23 cellular contexts compared by ENCODE assay signal in genomic region chr2:98685930-98686887, GRCh38. TPM values are rescaled to one million over a fixed set of nuclear protein-coding genes. Genes with fewer than 3 reads are reported as not detected.
DNase-seq lines count a peak whose midpoint lies in the region; ATAC-seq lines count a peak whose summit lies in the region.
"Had no signal": no experiment of that assay in that cellular context is flagged by ENCODE, and none has a peak within 500 bp of the region (broad histone marks: within the 10 kb centered on the region; RNA-seq: fewer than 3 reads in every experiment).

No MANE protein-coding gene starts in this region.

- peaks cover 87% of the 10 kb centered on the region for H3K4me1 Mint-ChIP-seq in activated CD4-positive, alpha-beta memory T cell treated with anti-CD3 and anti-CD28 coated beads for 36 hours (ENCODE audit: low read depth)
- H3K4me1 Mint-ChIP-seq in activated CD4-positive, alpha-beta memory T cell treated with anti-CD3 and anti-CD28 coated beads, Interleukin-2, amount 10 ng/mL, durations not matched to agents 7 days and 5 days = peaks cover 18% of the 10 kb centered on the region
- H3K4me1 Mint-ChIP-seq in effector memory CD8-positive, alpha-beta T cell (ENCODE audit: low read depth in 2 of 2) = peaks cover 32 to 65% of the 10 kb centered on the region in 2 donors
- peaks cover 29 to 90% (median 83%) of the 10 kb centered on the region in 4 donors for H3K4me1 Mint-ChIP-seq in naive thymus-derived CD8-positive, alpha-beta T cell

- DNase-seq in activated CD4-positive, alpha-beta memory T cell treated with anti-CD3 and anti-CD28 coated beads for 36 hours = no peak
- DNase-seq in activated CD4-positive, alpha-beta memory T cell treated with anti-CD3 and anti-CD28 coated beads, Interleukin-2, amount 10 ng/mL, durations not matched to agents 7 days and 5 days = no peak
- DNase-seq in Caki2 (ENCODE audit: low read depth) (peak; percentile 95), NCI-H187 treated with DMSO at 0.1 percent for 48 hours (lab: John Stamatoyannopoulos, UW) (no peak), NCI-H2081 (lab: John Stamatoyannopoulos, UW) (no peak)
- no peak for DNase-seq in effector memory CD8-positive, alpha-beta T cell
- DNase-seq in naive thymus-derived CD8-positive, alpha-beta T cell = no peak
- DNase-seq: activated CD4-positive, alpha-beta T cell treated with anti-CD3 and anti-CD28 coated beads for 48 hours; AML-193; DMS53; effector CD8-positive, alpha-beta T cell; erythroblast; GDM1; head of caudate nucleus; left cardiac atrium; NCI-H1694 treated with DMSO at 0.1 percent for 48 hours; NCI-H2171 treated with DMSO at 0.1 percent for 48 hours; NCI-H524 treated with DMSO at 0.1 percent for 48 hours; PC-9; stimulated activated naive CD4-positive, alpha-beta T cell had no signal

- intact Hi-C loops in activated CD4-positive, alpha-beta memory T cell treated with anti-CD3 and anti-CD28 coated beads for 36 hours (cut with micrococcal nuclease) = no loop called here

- in situ Hi-C loops in Caki2 (cut with HindIII; ENCODE audit: low pct_unique_long_range_greater_than_20kb, low sequenced_read_pairs) = no loop called here

- peak overlapping the region; percentile 65 for H3K27ac Mint-ChIP-seq in activated CD4-positive, alpha-beta memory T cell treated with anti-CD3 and anti-CD28 coated beads for 36 hours
- no peak overlapping the region for H3K27ac Mint-ChIP-seq in activated CD4-positive, alpha-beta memory T cell treated with anti-CD3 and anti-CD28 coated beads, Interleukin-2, amount 10 ng/mL, durations not matched to agents 7 days and 5 days
- H3K27ac Mint-ChIP-seq in effector memory CD8-positive, alpha-beta T cell = peak overlapping the region; percentile 13 to 75
- peak overlapping the region; percentile 83 to 93 (median 88) for H3K27ac Mint-ChIP-seq in naive thymus-derived CD8-positive, alpha-beta T cell
- H3K27ac Mint-ChIP-seq: memory B cell had no signal

- no peak overlapping the region for H3K4me3 Mint-ChIP-seq in activated CD4-positive, alpha-beta memory T cell treated with anti-CD3 and anti-CD28 coated beads for 36 hours
- H3K4me3 Mint-ChIP-seq in activated CD4-positive, alpha-beta memory T cell treated with anti-CD3 and anti-CD28 coated beads, Interleukin-2, amount 10 ng/mL, durations not matched to agents 7 days and 5 days = no peak overlapping the region
- no peak overlapping the region for H3K4me3 Mint-ChIP-seq in effector memory CD8-positive, alpha-beta T cell
- peak overlapping the region in 4 of 10 donors; percentile 23 to 49 (median 31) for H3K4me3 Mint-ChIP-seq in naive thymus-derived CD8-positive, alpha-beta T cell
- H3K4me3 Mint-ChIP-seq: memory B cell had no signal

- CTCF ChIA-PET in activated CD4-positive, alpha-beta memory T cell treated with anti-CD3 and anti-CD28 coated beads for 36 hours (lab: Charles Lee) = interaction anchor here (0.9 to 3.8 kb wide), 7 partner anchors 12 to 137 kb away, joined by 3 to 9 read pairs (median 5); no protein-coding TSS in a partner anchor
- CTCF ChIA-PET in activated CD4-positive, alpha-beta memory T cell treated with anti-CD3 and anti-CD28 coated beads, Interleukin-2, amount 10 ng/mL, durations not matched to agents 7 days and 5 days (lab: Charles Lee) = interaction anchor here (0.6 to 1.0 kb wide), 2 partner anchors 151 to 441 kb away, joined by 3 read pairs; no protein-coding TSS in a partner anchor

- H3K27me3 Mint-ChIP-seq in activated CD4-positive, alpha-beta memory T cell treated with anti-CD3 and anti-CD28 coated beads for 36 hours = no peaks in the 10 kb centered on the region
- no peaks in the 10 kb centered on the region for H3K27me3 Mint-ChIP-seq in activated CD4-positive, alpha-beta memory T cell treated with anti-CD3 and anti-CD28 coated beads, Interleukin-2, amount 10 ng/mL, durations not matched to agents 7 days and 5 days
- H3K27me3 Mint-ChIP-seq in effector memory CD8-positive, alpha-beta T cell = no peaks in the 10 kb centered on the region
- no peaks in the 10 kb centered on the region for H3K27me3 Mint-ChIP-seq in naive thymus-derived CD8-positive, alpha-beta T cell
- H3K27me3 Mint-ChIP-seq: memory B cell had no signal

- no peak for ATAC-seq in effector memory CD8-positive, alpha-beta T cell (replicated peaks)
- ATAC-seq in naive thymus-derived CD8-positive, alpha-beta T cell = no peak
- ATAC-seq in GM18909 (IDR thresholded peaks at IDR 0.05; ENCODE audit: poor library complexity, unreplicated experiment) = no peak
- ATAC-seq: left cardiac atrium, Right ventricle myocardium inferior had no signal

- peaks cover 10% of the 10 kb centered on the region for H3K36me3 Mint-ChIP-seq in activated CD4-positive, alpha-beta memory T cell treated with anti-CD3 and anti-CD28 coated beads for 36 hours
- peaks cover 26% of the 10 kb centered on the region for H3K36me3 Mint-ChIP-seq in activated CD4-positive, alpha-beta memory T cell treated with anti-CD3 and anti-CD28 coated beads, Interleukin-2, amount 10 ng/mL, durations not matched to agents 7 days and 5 days (ENCODE audit: low read depth)
- H3K36me3 Mint-ChIP-seq in effector memory CD8-positive, alpha-beta T cell (ENCODE audit: insufficient read depth) = peaks cover 4% of the 10 kb centered on the region
- H3K36me3 Mint-ChIP-seq in naive thymus-derived CD8-positive, alpha-beta T cell = peaks cover 0 to 52% (median 12%) of the 10 kb centered on the region in 3 donors

- POLR2A ChIA-PET in activated CD4-positive, alpha-beta memory T cell treated with anti-CD3 and anti-CD28 coated beads for 36 hours (lab: Charles Lee) = interaction anchor here (1.5 kb wide), 1 partner anchor 44 kb away, joined by 3 read pairs; the partner anchor contains the start of gene MGAT4A
- POLR2A ChIA-PET in activated CD4-positive, alpha-beta memory T cell treated with anti-CD3 and anti-CD28 coated beads, Interleukin-2, amount 10 ng/mL, durations not matched to agents 7 days and 5 days (lab: Charles Lee) = interaction anchor here (0.9 kb wide), 1 partner anchor 32 kb away, joined by 3 read pairs; no protein-coding TSS in a partner anchor
- POLR2A ChIA-PET in naive thymus-derived CD8-positive, alpha-beta T cell (lab: Charles Lee) = interaction anchor here (1.4 to 1.8 kb wide), 4 partner anchors 16 to 44 kb away, joined by 4 to 8 read pairs (median 4); no protein-coding TSS in a partner anchor

- peaks cover 2% of the 10 kb centered on the region for H3K9me3 Mint-ChIP-seq in activated CD4-positive, alpha-beta memory T cell treated with anti-CD3 and anti-CD28 coated beads for 36 hours
- peaks cover 4% of the 10 kb centered on the region for H3K9me3 Mint-ChIP-seq in activated CD4-positive, alpha-beta memory T cell treated with anti-CD3 and anti-CD28 coated beads, Interleukin-2, amount 10 ng/mL, durations not matched to agents 7 days and 5 days
- H3K9me3 Mint-ChIP-seq in effector memory CD8-positive, alpha-beta T cell = no peaks in the 10 kb centered on the region
- H3K9me3 Mint-ChIP-seq in naive thymus-derived CD8-positive, alpha-beta T cell = no peaks in the 10 kb centered on the region
- H3K9me3 Mint-ChIP-seq: memory B cell had no signal

RNA-seq across cellular contexts. Expression of gene MGAT4A, which starts 44.7 kb away (rescaled TPM):
- total RNA-seq in activated CD4-positive, alpha-beta memory T cell treated with anti-CD3 and anti-CD28 coated beads for 36 hours = 10 to 100 TPM; 71.9 to 76.7 TPM
- 10 to 100 TPM; 69.8 to 80.6 TPM for total RNA-seq in activated CD4-positive, alpha-beta memory T cell treated with anti-CD3 and anti-CD28 coated beads, Interleukin-2, amount 10 ng/mL, durations not matched to agents 7 days and 5 days
- total RNA-seq in Caki2 (2014; rRNA removed; shearing (Covaris generic); ENCODE audit: low replicate concordance) = 1.8 and 2.7 TPM in 2 replicates
- total RNA-seq in naive thymus-derived CD8-positive, alpha-beta T cell = 100 to 1,000 TPM; 291 to 295 TPM
- 100 to 1,000 TPM; 285 to 350 (median 310) TPM for polyA plus RNA-seq in naive thymus-derived CD8-positive, alpha-beta T cell

Comparison
In these comparisons a context has a peak if more than half of its experiments do, and no peak if none do; other contexts are left out.
1. RNA of gene MGAT4A, which starts 44.7 kb away (total RNA-seq): 291 to 295 TPM in naive thymus-derived CD8-positive, alpha-beta T cell, 69.8 to 80.6 TPM in activated CD4-positive, alpha-beta memory T cell treated with anti-CD3 and anti-CD28 coated beads, Interleukin-2, amount 10 ng/mL, durations not matched to agents 7 days and 5 days and 71.9 to 76.7 TPM in activated CD4-positive, alpha-beta memory T cell treated with anti-CD3 and anti-CD28 coated beads for 36 hours; 1.8 to 2.7 TPM in Caki2; every median in the first group is over 10 times any median in the second.